ENCODE assay signal across 18 cellular contexts in genomic region chr15:90049030-90049429, GRCh38.
"Had no signal": no experiment of that assay in that cellular context is flagged by ENCODE, and none has a peak within 500 bp of the region (broad histone marks: within the 10 kb centered on the region; RNA-seq: fewer than 3 reads in every experiment).

No MANE protein-coding gene starts in this region.

- ATAC-seq: activated CD4-positive, alpha-beta T cell treated with anti-CD3 and anti-CD28 coated beads for 36 hours; gastrocnemius medialis; naive thymus-derived CD8-positive, alpha-beta T cell had no signal

- H3K9me3 Mint-ChIP-seq: activated CD4-positive, alpha-beta memory T cell treated with anti-CD3 and anti-CD28 coated beads for 36 hours; activated T-helper 1 cell treated with anti-CD3 and anti-CD28 coated beads, Interleukin-12 subunit alpha, Interleukin-12 subunit beta, Interleukin-2, Interleukin-4 antibody, amounts not matched to agents 30 ng/mL and 10 ng/mL and 1 ng/mL, durations not matched to agents 14 hours and 24 hours and 36 hours; memory B cell; naive thymus-derived CD8-positive, alpha-beta T cell; stimulated activated naive CD8-positive, alpha-beta T cell treated with anti-CD3 and anti-CD28 coated beads, Interleukin-15, amount 100 ng/mL, for 72 hours had no signal

- H3K4me3 Mint-ChIP-seq: activated CD4-positive, alpha-beta memory T cell treated with anti-CD3 and anti-CD28 coated beads for 36 hours; activated CD4-positive, alpha-beta T cell treated with anti-CD3 and anti-CD28 coated beads for 36 hours; activated naive CD8-positive, alpha-beta T cell; activated T-helper 1 cell treated with anti-CD3 and anti-CD28 coated beads, Interleukin-12 subunit alpha, Interleukin-12 subunit beta, Interleukin-2, Interleukin-4 antibody, amounts not matched to agents 30 ng/mL and 10 ng/mL and 1 ng/mL, durations not matched to agents 14 hours and 24 hours and 36 hours; memory B cell; naive thymus-derived CD8-positive, alpha-beta T cell; stimulated activated naive CD8-positive, alpha-beta T cell treated with anti-CD3 and anti-CD28 coated beads, Interleukin-15, amount 100 ng/mL, for 72 hours had no signal

- H3K27me3 Mint-ChIP-seq: activated CD4-positive, alpha-beta memory T cell treated with anti-CD3 and anti-CD28 coated beads for 36 hours; activated CD4-positive, alpha-beta T cell treated with anti-CD3 and anti-CD28 coated beads for 36 hours; activated naive CD8-positive, alpha-beta T cell; memory B cell; naive thymus-derived CD8-positive, alpha-beta T cell; stimulated activated naive CD8-positive, alpha-beta T cell treated with anti-CD3 and anti-CD28 coated beads, Interleukin-15, amount 100 ng/mL, for 72 hours had no signal

- H3K9me3 ChIP-seq: gastrocnemius medialis, heart left ventricle, suprapubic skin had no signal

- H3K4me3 ChIP-seq: coronary artery, gastrocnemius medialis, heart left ventricle, suprapubic skin had no signal

- H3K36me3 Mint-ChIP-seq: activated CD4-positive, alpha-beta memory T cell treated with anti-CD3 and anti-CD28 coated beads for 36 hours; activated naive CD8-positive, alpha-beta T cell; naive thymus-derived CD8-positive, alpha-beta T cell had no signal

- H3K27ac ChIP-seq: coronary artery, heart left ventricle had no signal

- H3K27me3 ChIP-seq: gastrocnemius medialis, heart left ventricle, suprapubic skin had no signal

- H3K36me3 ChIP-seq: gastrocnemius medialis, heart left ventricle, suprapubic skin had no signal

- DNase-seq: activated CD4-positive, alpha-beta memory T cell treated with anti-CD3 and anti-CD28 coated beads for 36 hours; activated CD4-positive, alpha-beta T cell treated with anti-CD3 and anti-CD28 coated beads for 36 hours; activated T-cell treated with anti-CD3 and anti-CD28 coated beads for 4 hours; amniotic stem cell; erythroblast; gastrocnemius medialis; kidney glomerular epithelial cell; left ventricle myocardium superior; naive thymus-derived CD8-positive, alpha-beta T cell; stimulated activated naive CD8-positive, alpha-beta T cell treated with anti-CD3 and anti-CD28 coated beads, Interleukin-15, amount 100 ng/mL, for 72 hours; SW 1271; trophoblast cell had no signal

- H3K27ac Mint-ChIP-seq: activated CD4-positive, alpha-beta memory T cell treated with anti-CD3 and anti-CD28 coated beads for 36 hours; activated CD4-positive, alpha-beta T cell treated with anti-CD3 and anti-CD28 coated beads for 36 hours; activated naive CD8-positive, alpha-beta T cell; activated T-helper 1 cell treated with anti-CD3 and anti-CD28 coated beads, Interleukin-12 subunit alpha, Interleukin-12 subunit beta, Interleukin-2, Interleukin-4 antibody, amounts not matched to agents 30 ng/mL and 10 ng/mL and 1 ng/mL, durations not matched to agents 14 hours and 24 hours and 36 hours; memory B cell had no signal
